1 cellular context compared by ENCODE assay signal in the genomic region with DNA sequence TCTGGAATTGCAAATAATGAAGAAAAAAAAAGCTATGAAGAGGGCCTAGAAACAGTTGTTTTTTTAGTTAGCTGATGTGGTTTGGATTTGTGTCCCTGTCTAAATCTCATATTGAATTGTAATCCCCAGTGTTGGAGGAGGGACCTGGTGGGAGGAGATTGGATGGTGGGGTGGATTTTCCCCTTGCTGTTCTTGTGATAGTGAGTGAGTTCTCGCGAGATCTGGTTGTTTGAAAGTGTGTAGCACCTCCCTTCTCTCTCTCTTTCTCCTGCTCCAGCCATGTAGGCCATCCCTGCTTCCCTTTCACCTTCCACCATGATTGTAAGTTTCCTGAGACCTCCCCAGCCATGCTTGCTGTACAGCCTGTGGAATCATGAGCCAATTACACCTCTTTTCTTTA.
TF ChIP-seq lines count a peak whose summit lies in the region.

No MANE protein-coding gene starts in this region.

TF ChIP-seq in K562, 482 proteins besides CTCF, POLR2A, EP300 and RAD21 (continued from another document):
- TF ChIP-seq MEF2D (tag; conservative IDR thresholded peaks at IDR 0.05; ENCODE audit: low read depth) (no peak), HDAC2 (IDR thresholded peaks at IDR 0.05) (no peak), E2F4 (CRISPR knock-in tag; IDR thresholded peaks at IDR 0.05; ENCODE audit: low read depth) (no peak), KDM4B (IDR thresholded peaks at IDR 0.05; ENCODE audit: borderline replicate concordance in 2 of 2, low read depth in 1 of 2) (no peak)
- TF ChIP-seq, protein P1, sequence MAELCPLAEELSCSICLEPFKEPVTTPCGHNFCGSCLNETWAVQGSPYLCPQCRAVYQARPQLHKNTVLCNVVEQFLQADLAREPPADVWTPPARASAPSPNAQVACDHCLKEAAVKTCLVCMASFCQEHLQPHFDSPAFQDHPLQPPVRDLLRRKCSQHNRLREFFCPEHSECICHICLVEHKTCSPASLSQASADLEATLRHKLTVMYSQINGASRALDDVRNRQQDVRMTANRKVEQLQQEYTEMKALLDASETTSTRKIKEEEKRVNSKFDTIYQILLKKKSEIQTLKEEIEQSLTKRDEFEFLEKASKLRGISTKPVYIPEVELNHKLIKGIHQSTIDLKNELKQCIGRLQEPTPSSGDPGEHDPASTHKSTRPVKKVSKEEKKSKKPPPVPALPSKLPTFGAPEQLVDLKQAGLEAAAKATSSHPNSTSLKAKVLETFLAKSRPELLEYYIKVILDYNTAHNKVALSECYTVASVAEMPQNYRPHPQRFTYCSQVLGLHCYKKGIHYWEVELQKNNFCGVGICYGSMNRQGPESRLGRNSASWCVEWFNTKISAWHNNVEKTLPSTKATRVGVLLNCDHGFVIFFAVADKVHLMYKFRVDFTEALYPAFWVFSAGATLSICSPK (IDR thresholded peaks at IDR 0.05; ENCODE audit: borderline replicate concordance): no peak
